Comparison of ENCODE assay signal across 1 cellular context in the genomic region with DNA sequence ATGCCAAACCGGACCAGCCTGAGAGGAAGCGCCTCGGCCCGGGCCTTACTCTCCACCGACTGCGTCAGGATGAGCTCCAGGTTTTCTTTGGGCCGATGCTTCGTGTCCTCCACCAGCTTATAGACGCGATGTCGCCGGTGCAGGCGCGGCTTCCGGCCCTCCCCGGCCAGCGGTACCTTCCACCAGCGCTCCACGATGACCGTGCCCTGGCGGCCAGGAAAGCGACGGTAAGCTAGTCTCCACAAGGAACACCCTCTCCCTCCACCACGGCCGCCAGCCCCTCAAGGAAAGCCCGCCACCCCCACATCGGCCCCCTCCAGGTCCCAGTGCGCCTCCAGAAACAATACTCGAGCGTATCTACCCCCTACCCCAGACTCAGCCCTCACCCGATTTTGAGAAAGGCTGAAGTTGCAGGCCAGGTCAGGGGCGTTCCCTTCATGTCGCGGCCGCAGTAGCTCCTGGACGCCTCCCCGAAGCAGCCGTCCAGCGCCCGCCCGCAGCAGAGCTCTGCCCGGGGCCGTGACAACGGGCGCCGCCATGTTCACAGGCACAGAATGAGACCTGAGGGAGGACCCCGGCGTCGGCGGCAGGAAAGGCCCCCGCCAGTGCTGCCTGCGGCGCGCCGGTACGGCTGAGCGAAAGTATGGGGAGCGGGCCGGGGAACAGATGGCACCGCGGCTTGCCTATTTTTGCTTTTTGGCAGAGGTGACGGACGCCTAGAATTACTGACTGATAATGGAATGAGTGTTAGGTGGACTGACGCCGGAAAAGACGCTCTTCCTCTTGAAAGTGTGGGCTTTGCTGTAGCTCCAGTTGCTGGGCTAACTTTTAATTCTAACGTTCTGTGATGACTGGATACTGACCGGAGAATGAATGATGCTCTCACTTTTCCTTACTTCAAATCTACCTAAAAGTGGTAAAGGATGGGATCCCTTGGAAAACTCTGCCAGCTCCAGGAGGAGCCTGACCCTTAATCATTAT.
TF ChIP-seq lines count a peak whose summit lies in the region.

A gene (minus strand): TSS at position 556 of the 981 bp plus-strand sequence. CDS start 17 bp downstream, at position 539.

TF ChIP-seq in HepG2, 621 proteins besides CTCF, POLR2A, EP300 and RAD21 (continued from another document and continues in another):
- TF ChIP-seq, protein P1, sequence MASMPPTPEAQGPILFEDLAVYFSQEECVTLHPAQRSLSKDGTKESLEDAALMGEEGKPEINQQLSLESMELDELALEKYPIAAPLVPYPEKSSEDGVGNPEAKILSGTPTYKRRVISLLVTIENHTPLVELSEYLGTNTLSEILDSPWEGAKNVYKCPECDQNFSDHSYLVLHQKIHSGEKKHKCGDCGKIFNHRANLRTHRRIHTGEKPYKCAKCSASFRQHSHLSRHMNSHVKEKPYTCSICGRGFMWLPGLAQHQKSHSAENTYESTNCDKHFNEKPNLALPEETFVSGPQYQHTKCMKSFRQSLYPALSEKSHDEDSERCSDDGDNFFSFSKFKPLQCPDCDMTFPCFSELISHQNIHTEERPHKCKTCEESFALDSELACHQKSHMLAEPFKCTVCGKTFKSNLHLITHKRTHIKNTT (CRISPR knock-in tag; IDR thresholded peaks at IDR 0.05) = no peak
- 0 out of 2 replicates have a peak, but pooled peaks have one; percentile 22 for TF ChIP-seq ZNF30 (CRISPR knock-in tag; IDR thresholded peaks at IDR 0.05)
- TF ChIP-seq, protein P2, sequence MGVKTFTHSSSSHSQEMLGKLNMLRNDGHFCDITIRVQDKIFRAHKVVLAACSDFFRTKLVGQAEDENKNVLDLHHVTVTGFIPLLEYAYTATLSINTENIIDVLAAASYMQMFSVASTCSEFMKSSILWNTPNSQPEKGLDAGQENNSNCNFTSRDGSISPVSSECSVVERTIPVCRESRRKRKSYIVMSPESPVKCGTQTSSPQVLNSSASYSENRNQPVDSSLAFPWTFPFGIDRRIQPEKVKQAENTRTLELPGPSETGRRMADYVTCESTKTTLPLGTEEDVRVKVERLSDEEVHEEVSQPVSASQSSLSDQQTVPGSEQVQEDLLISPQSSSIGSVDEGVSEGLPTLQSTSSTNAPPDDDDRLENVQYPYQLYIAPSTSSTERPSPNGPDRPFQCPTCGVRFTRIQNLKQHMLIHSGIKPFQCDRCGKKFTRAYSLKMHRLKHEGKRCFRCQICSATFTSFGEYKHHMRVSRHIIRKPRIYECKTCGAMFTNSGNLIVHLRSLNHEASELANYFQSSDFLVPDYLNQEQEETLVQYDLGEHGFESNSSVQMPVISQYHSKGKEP (CRISPR knock-in tag; IDR thresholded peaks at IDR 0.05) = no peak
- no peak for TF ChIP-seq ZNF713 (CRISPR knock-in tag; IDR thresholded peaks at IDR 0.05)
- TF ChIP-seq ZNF598 (CRISPR knock-in tag; IDR thresholded peaks at IDR 0.05; ENCODE audit: borderline replicate concordance) = peak; percentile 93; the same call in 1 of the 2 replicates
- TF ChIP-seq, protein P3, sequence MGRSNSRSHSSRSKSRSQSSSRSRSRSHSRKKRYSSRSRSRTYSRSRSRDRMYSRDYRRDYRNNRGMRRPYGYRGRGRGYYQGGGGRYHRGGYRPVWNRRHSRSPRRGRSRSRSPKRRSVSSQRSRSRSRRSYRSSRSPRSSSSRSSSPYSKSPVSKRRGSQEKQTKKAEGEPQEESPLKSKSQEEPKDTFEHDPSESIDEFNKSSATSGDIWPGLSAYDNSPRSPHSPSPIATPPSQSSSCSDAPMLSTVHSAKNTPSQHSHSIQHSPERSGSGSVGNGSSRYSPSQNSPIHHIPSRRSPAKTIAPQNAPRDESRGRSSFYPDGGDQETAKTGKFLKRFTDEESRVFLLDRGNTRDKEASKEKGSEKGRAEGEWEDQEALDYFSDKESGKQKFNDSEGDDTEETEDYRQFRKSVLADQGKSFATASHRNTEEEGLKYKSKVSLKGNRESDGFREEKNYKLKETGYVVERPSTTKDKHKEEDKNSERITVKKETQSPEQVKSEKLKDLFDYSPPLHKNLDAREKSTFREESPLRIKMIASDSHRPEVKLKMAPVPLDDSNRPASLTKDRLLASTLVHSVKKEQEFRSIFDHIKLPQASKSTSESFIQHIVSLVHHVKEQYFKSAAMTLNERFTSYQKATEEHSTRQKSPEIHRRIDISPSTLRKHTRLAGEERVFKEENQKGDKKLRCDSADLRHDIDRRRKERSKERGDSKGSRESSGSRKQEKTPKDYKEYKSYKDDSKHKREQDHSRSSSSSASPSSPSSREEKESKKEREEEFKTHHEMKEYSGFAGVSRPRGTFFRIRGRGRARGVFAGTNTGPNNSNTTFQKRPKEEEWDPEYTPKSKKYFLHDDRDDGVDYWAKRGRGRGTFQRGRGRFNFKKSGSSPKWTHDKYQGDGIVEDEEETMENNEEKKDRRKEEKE (IDR thresholded peaks at IDR 0.05) = no peak
- no peak for TF ChIP-seq HNRNPH1 (optimal IDR thresholded peaks at IDR 0.05; ENCODE audit: low read depth, low read length)
- no peak for TF ChIP-seq ZKSCAN8 (CRISPR knock-in tag; IDR thresholded peaks at IDR 0.05; ENCODE audit: borderline replicate concordance)
- no peak for TF ChIP-seq SP5 (CRISPR knock-in tag; IDR thresholded peaks at IDR 0.05; ENCODE audit: borderline replicate concordance, low read depth)
- TF ChIP-seq, protein P4, sequence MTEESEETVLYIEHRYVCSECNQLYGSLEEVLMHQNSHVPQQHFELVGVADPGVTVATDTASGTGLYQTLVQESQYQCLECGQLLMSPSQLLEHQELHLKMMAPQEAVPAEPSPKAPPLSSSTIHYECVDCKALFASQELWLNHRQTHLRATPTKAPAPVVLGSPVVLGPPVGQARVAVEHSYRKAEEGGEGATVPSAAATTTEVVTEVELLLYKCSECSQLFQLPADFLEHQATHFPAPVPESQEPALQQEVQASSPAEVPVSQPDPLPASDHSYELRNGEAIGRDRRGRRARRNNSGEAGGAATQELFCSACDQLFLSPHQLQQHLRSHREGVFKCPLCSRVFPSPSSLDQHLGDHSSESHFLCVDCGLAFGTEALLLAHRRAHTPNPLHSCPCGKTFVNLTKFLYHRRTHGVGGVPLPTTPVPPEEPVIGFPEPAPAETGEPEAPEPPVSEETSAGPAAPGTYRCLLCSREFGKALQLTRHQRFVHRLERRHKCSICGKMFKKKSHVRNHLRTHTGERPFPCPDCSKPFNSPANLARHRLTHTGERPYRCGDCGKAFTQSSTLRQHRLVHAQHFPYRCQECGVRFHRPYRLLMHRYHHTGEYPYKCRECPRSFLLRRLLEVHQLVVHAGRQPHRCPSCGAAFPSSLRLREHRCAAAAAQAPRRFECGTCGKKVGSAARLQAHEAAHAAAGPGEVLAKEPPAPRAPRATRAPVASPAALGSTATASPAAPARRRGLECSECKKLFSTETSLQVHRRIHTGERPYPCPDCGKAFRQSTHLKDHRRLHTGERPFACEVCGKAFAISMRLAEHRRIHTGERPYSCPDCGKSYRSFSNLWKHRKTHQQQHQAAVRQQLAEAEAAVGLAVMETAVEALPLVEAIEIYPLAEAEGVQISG (CRISPR knock-in tag; IDR thresholded peaks at IDR 0.05) = peak; percentile 87
- TF ChIP-seq SIX4 (CRISPR knock-in tag; IDR thresholded peaks at IDR 0.05) = no peak
- TF ChIP-seq ZNF773 (CRISPR knock-in tag; IDR thresholded peaks at IDR 0.05; ENCODE audit: borderline replicate concordance) = 0 out of 2 replicates have a peak, but pooled peaks have one; percentile 39
- TF ChIP-seq, protein P5, sequence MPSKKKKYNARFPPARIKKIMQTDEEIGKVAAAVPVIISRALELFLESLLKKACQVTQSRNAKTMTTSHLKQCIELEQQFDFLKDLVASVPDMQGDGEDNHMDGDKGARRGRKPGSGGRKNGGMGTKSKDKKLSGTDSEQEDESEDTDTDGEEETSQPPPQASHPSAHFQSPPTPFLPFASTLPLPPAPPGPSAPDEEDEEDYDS (CRISPR knock-in tag; IDR thresholded peaks at IDR 0.05) = no peak
- TF ChIP-seq, protein P6, sequence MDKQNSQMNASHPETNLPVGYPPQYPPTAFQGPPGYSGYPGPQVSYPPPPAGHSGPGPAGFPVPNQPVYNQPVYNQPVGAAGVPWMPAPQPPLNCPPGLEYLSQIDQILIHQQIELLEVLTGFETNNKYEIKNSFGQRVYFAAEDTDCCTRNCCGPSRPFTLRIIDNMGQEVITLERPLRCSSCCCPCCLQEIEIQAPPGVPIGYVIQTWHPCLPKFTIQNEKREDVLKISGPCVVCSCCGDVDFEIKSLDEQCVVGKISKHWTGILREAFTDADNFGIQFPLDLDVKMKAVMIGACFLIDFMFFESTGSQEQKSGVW (CRISPR knock-in tag; IDR thresholded peaks at IDR 0.05; ENCODE audit: borderline replicate concordance) = no peak
- 0 out of 2 replicates have a peak, but pooled peaks have one; percentile 77 for TF ChIP-seq DNMT1 (CRISPR knock-in tag; IDR thresholded peaks at IDR 0.05)
- TF ChIP-seq, protein P7, sequence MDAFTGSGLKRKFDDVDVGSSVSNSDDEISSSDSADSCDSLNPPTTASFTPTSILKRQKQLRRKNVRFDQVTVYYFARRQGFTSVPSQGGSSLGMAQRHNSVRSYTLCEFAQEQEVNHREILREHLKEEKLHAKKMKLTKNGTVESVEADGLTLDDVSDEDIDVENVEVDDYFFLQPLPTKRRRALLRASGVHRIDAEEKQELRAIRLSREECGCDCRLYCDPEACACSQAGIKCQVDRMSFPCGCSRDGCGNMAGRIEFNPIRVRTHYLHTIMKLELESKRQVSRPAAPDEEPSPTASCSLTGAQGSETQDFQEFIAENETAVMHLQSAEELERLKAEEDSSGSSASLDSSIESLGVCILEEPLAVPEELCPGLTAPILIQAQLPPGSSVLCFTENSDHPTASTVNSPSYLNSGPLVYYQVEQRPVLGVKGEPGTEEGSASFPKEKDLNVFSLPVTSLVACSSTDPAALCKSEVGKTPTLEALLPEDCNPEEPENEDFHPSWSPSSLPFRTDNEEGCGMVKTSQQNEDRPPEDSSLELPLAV (CRISPR knock-in tag; conservative IDR thresholded peaks at IDR 0.05; ENCODE audit: low read depth) = no peak
- peak; percentile 36; the same call in 1 of the 2 replicates for TF ChIP-seq SIX1 (CRISPR knock-in tag; IDR thresholded peaks at IDR 0.05; ENCODE audit: borderline replicate concordance)
- TF ChIP-seq, protein P8, sequence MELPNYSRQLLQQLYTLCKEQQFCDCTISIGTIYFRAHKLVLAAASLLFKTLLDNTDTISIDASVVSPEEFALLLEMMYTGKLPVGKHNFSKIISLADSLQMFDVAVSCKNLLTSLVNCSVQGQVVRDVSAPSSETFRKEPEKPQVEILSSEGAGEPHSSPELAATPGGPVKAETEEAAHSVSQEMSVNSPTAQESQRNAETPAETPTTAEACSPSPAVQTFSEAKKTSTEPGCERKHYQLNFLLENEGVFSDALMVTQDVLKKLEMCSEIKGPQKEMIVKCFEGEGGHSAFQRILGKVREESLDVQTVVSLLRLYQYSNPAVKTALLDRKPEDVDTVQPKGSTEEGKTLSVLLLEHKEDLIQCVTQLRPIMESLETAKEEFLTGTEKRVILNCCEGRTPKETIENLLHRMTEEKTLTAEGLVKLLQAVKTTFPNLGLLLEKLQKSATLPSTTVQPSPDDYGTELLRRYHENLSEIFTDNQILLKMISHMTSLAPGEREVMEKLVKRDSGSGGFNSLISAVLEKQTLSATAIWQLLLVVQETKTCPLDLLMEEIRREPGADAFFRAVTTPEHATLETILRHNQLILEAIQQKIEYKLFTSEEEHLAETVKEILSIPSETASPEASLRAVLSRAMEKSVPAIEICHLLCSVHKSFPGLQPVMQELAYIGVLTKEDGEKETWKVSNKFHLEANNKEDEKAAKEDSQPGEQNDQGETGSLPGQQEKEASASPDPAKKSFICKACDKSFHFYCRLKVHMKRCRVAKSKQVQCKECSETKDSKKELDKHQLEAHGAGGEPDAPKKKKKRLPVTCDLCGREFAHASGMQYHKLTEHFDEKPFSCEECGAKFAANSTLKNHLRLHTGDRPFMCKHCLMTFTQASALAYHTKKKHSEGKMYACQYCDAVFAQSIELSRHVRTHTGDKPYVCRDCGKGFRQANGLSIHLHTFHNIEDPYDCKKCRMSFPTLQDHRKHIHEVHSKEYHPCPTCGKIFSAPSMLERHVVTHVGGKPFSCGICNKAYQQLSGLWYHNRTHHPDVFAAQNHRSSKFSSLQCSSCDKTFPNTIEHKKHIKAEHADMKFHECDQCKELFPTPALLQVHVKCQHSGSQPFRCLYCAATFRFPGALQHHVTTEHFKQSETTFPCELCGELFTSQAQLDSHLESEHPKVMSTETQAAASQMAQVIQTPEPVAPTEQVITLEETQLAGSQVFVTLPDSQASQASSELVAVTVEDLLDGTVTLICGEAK (IDR thresholded peaks at IDR 0.05) = no peak
- TF ChIP-seq, protein P8 (CRISPR knock-in tag; IDR thresholded peaks at IDR 0.05) = peak; percentile 83
- TF ChIP-seq PLRG1 (conservative IDR thresholded peaks at IDR 0.05) = no peak
- TF ChIP-seq, protein P9, sequence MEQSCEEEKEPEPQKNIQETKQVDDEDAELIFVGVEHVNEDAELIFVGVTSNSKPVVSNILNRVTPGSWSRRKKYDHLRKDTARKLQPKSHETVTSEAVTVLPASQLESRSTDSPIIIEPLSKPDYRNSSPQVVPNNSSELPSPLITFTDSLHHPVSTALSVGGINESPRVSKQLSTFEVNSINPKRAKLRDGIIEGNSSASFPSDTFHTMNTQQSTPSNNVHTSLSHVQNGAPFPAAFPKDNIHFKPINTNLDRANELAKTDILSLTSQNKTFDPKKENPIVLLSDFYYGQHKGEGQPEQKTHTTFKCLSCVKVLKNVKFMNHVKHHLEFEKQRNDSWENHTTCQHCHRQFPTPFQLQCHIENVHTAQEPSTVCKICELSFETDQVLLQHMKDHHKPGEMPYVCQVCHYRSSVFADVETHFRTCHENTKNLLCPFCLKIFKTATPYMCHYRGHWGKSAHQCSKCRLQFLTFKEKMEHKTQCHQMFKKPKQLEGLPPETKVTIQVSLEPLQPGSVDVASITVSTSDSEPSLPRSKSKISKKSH (CRISPR knock-in tag; IDR thresholded peaks at IDR 0.05; ENCODE audit: borderline replicate concordance) = no peak
